Comparison of ENCODE assay signal across 9 cellular contexts in genomic region chr7:95725170-95725569, GRCh38. TPM values are rescaled to one million over a fixed set of nuclear protein-coding genes. Genes with fewer than 3 reads are reported as not detected.
DNase-seq lines count a peak whose midpoint lies in the region; ATAC-seq and TF ChIP-seq lines count a peak whose summit lies in the region.
"Had no signal": no experiment of that assay in that cellular context is flagged by ENCODE, and none has a peak within 500 bp of the region (broad histone marks: within the 10 kb centered on the region; RNA-seq: fewer than 3 reads in every experiment).

No MANE protein-coding gene starts in this region.

- ATAC-seq in GM21367 (IDR thresholded peaks at IDR 0.05; ENCODE audit: unreplicated experiment) = no peak

- no peak overlapping the region for H3K9ac ChIP-seq in Loucy (ENCODE audit: low read depth, low read length, poor library complexity, severe bottlenecking)
- no peak overlapping the region for H3K9ac ChIP-seq in OCI-LY1 (ENCODE audit: low read length)

- H3K9me3 ChIP-seq in Loucy (ENCODE audit: insufficient read depth, low read depth, low read length) (no peaks in the 10 kb centered on the region), OCI-LY1 (ENCODE audit: low read length) (no peaks in the 10 kb centered on the region), hepatocyte (ENCODE audit: low read depth) (no peaks in the 10 kb centered on the region), Peyer's patch (no peaks in the 10 kb centered on the region)

- no peaks in the 10 kb centered on the region for H3K4me1 ChIP-seq in Loucy (ENCODE audit: insufficient read depth, low read length, poor library complexity, severe bottlenecking)
- H3K4me1 ChIP-seq in OCI-LY1 (ENCODE audit: insufficient read depth, low read length, severe bottlenecking) = peaks cover 32% of the 10 kb centered on the region
- H3K4me1 ChIP-seq in hepatocyte (ENCODE audit: insufficient read depth) = no peaks in the 10 kb centered on the region
- H3K4me1 ChIP-seq in Peyer's patch = no peaks in the 10 kb centered on the region

- H3K9me2 ChIP-seq in Loucy (replicated peaks; ENCODE audit: low read depth, low read length) (no peaks in the 10 kb centered on the region), OCI-LY1 (ENCODE audit: low read depth, low read length) (no peaks in the 10 kb centered on the region), hepatocyte (replicated peaks; ENCODE audit: insufficient read depth) (no peaks in the 10 kb centered on the region)

- H3F3A ChIP-seq in Loucy (ENCODE audit: low read depth) = no peaks in the 10 kb centered on the region
- no peaks in the 10 kb centered on the region for H3F3A ChIP-seq in OCI-LY1 (ENCODE audit: insufficient read depth, low read length)

- TF ChIP-seq CTCF in Loucy (conservative IDR thresholded peaks at IDR 0.05; ENCODE audit: low read length) (peak; percentile 21; the same call in 1 of the 2 replicates), OCI-LY1 (IDR thresholded peaks at IDR 0.05; ENCODE audit: low read length) (peak; percentile 44; the same call in 1 of the 2 replicates), hepatocyte (IDR thresholded peaks at IDR 0.05; ENCODE audit: poor library complexity) (peak; percentile 30), Peyer's patch (IDR thresholded peaks at IDR 0.05) (no peak)

- DNase-seq in DMS153 (lab: John Stamatoyannopoulos, UW) = peak; percentile 31
- DNase-seq in hepatocyte (ENCODE audit: low spot score) = no peak
- DNase-seq in Peyer's patch = no peak
- DNase-seq in kidney glomerular epithelial cell (lab: John Stamatoyannopoulos, UW) = no peak
- no peak for DNase-seq in SKM-1 treated with dmso at 0.1 percent for 144 hours (lab: John Stamatoyannopoulos, UW; ENCODE audit: unreplicated experiment)
- DNase-seq: NCI-H1048 had no signal

- H3K79me2 ChIP-seq in Loucy (ENCODE audit: insufficient read depth, low read length) = no peaks in the 10 kb centered on the region
- H3K79me2 ChIP-seq in OCI-LY1 (ENCODE audit: insufficient read depth, low read length) = no peaks in the 10 kb centered on the region
- H3K79me2 ChIP-seq in hepatocyte = no peaks in the 10 kb centered on the region

- H2AFZ ChIP-seq in Loucy (ENCODE audit: low read length) = no peak overlapping the region
- no peak overlapping the region for H2AFZ ChIP-seq in OCI-LY1 (ENCODE audit: low read length)
- no peak overlapping the region for H2AFZ ChIP-seq in hepatocyte

- TF ChIP-seq POLR2A in Peyer's patch (IDR thresholded peaks at IDR 0.05) = no peak

- H3K27ac ChIP-seq in OCI-LY1 (ENCODE audit: low read depth, low read length, poor library complexity, severe bottlenecking) (no peak overlapping the region), hepatocyte (no peak overlapping the region), Peyer's patch (no peak overlapping the region)

- H3K4me2 ChIP-seq in Loucy (ENCODE audit: low read depth, low read length, poor library complexity, severe bottlenecking) = no peak overlapping the region
- no peak overlapping the region for H3K4me2 ChIP-seq in OCI-LY1 (ENCODE audit: low read length)
- H3K4me2 ChIP-seq in hepatocyte = no peak overlapping the region

- H3K36me3 ChIP-seq in Loucy (ENCODE audit: insufficient read depth, low read length) = no peaks in the 10 kb centered on the region
- H3K36me3 ChIP-seq in OCI-LY1 (ENCODE audit: insufficient read depth, low read length) = no peaks in the 10 kb centered on the region
- H3K36me3 ChIP-seq in hepatocyte (replicated peaks; ENCODE audit: insufficient read depth, low read depth) = no peaks in the 10 kb centered on the region
- no peaks in the 10 kb centered on the region for H3K36me3 ChIP-seq in Peyer's patch

- WGBS in hepatocyte (ENCODE audit: low lambda C conversion rate, missing lambda C conversion rate) = 77% methylated on average over 1 of the region's 1 CpG

- H3K27me3 ChIP-seq in Loucy (ENCODE audit: insufficient read depth, low read length, poor library complexity, severe bottlenecking) = no peaks in the 10 kb centered on the region
- no peaks in the 10 kb centered on the region for H3K27me3 ChIP-seq in OCI-LY1 (ENCODE audit: insufficient read depth, low read length)
- peaks cover 3% of the 10 kb centered on the region for H3K27me3 ChIP-seq in hepatocyte
- no peaks in the 10 kb centered on the region for H3K27me3 ChIP-seq in Peyer's patch

- H4K20me1 ChIP-seq in Loucy (ENCODE audit: insufficient read depth, low read length, poor library complexity, severe bottlenecking) (no peaks in the 10 kb centered on the region), OCI-LY1 (ENCODE audit: insufficient read depth, low read length) (no peaks in the 10 kb centered on the region), hepatocyte (ENCODE audit: insufficient read depth, poor library complexity, severe bottlenecking) (no peaks in the 10 kb centered on the region)

- no peak overlapping the region for H3K4me3 ChIP-seq in Loucy (ENCODE audit: low read length, poor library complexity, severe bottlenecking)
- no peak overlapping the region for H3K4me3 ChIP-seq in OCI-LY1 (ENCODE audit: low read depth, low read length, poor library complexity, severe bottlenecking)
- no peak overlapping the region for H3K4me3 ChIP-seq in hepatocyte
- H3K4me3 ChIP-seq in Peyer's patch = no peak overlapping the region

RNA-seq across cellular contexts. Expression of gene DYNC1I1, which starts 47.2 kb away (rescaled TPM):
- total RNA-seq in hepatocyte (2.5 and 4.6 TPM in 2 replicates), Peyer's patch (10 to 100 TPM in 1 of 4 donors, 1 to 10 TPM in 3; 1.4 to 10.7 (median 3.4) TPM)
- polyA plus RNA-seq in hepatocyte = 3.7 and 5.6 TPM in 2 replicates

Comparison
In these comparisons a context has a peak if more than half of its experiments do, and no peak if none do; other contexts are left out.
1. CTCF ChIP-seq: peak in Loucy (single experiment), OCI-LY1 (single experiment) and hepatocyte (single experiment); none in Peyer's patch (0 of 6).